Comparison of ENCODE assay signal across 10 cellular contexts in genomic region chr5:41493490-41494126, GRCh38. TPM values are rescaled to one million over a fixed set of nuclear protein-coding genes. Genes with fewer than 3 reads are reported as not detected.
"Had no signal": no experiment of that assay in that cellular context is flagged by ENCODE, and none has a peak within 500 bp of the region (broad histone marks: within the 10 kb centered on the region; RNA-seq: fewer than 3 reads in every experiment).

No MANE protein-coding gene starts in this region.

RNA-seq across cellular contexts. Expression of gene PLCXD3, which starts 16.8 kb away (rescaled TPM):
- total RNA-seq: activated CD4-positive, alpha-beta memory T cell treated with anti-CD3 and anti-CD28 coated beads, Interleukin-2, amount 10 ng/mL, durations not matched to agents 7 days and 5 days; activated CD4-positive, alpha-beta T cell treated with anti-CD3 and anti-CD28 coated beads for 36 hours; activated CD4-positive, alpha-beta T cell treated with anti-CD3 and anti-CD28 coated beads, Interleukin-2, amount 10 ng/mL, durations not matched to agents 7 days and 5 days; activated CD8-positive, alpha-beta memory T cell treated with anti-CD3 and anti-CD28 coated beads, Interleukin-2, amount 10 ng/mL, durations not matched to agents 7 days and 5 days; activated CD8-positive, alpha-beta T cell treated with anti-CD3 and anti-CD28 coated beads, Interleukin-2, amount 10 ng/mL, durations not matched to agents 7 days and 5 days; activated naive CD8-positive, alpha-beta T cell treated with anti-CD3 and anti-CD28 coated beads, Interleukin-2, amount 10 ng/mL, durations not matched to agents 7 days and 5 days; activated T-helper 2 cell treated with anti-CD3 and anti-CD28 coated beads, Interferon-gamma antibody, Interleukin-2, Interleukin-4, amounts not matched to agents 10 μg/mL and 5 μg/mL and 100 μg/mL, durations not matched to agents 14 hours and 24 hours and 36 hours; bronchial epithelial cell; T-helper 17 cell; T-helper 2 cell treated with Interferon-gamma antibody and Interleukin-4, amounts not matched to agents 100 ng/mL and 5 ng/mL, for 36 hours had no signal
